ENCODE assay signal across 20 cellular contexts in the genomic region with DNA sequence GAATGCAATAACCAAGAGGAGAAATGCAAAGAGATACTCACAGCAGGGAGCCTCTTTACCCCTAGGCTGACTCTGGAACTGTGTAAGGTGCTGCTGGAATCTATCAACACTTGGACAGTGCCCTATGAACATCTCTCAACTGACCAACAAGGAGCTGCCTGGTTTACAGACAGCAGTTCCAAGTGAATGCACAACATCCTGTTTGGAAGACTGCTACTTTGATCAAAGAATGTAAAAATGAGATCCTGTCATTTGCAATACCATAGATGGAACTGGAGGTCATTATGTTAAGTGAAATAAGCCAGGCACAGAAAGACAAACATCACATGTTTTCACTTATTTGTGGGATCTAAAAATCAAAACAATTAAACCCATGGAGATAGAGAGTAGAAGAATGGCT.
DNase-seq lines count a peak whose midpoint lies in the region; ATAC-seq, FAIRE-seq and TF ChIP-seq lines count a peak whose summit lies in the region.
"Had no signal": no experiment of that assay in that cellular context is flagged by ENCODE, and none has a peak within 500 bp of the region (broad histone marks: within the 10 kb centered on the region; RNA-seq: fewer than 3 reads in every experiment).

No MANE protein-coding gene starts in this region.

- no peak overlapping the region for H3K4me3 ChIP-seq in right atrium auricular region
- no peak overlapping the region for H3K4me3 ChIP-seq in right lobe of liver
- H3K4me3 ChIP-seq: HAP-1 had no signal

- H3K9me3 ChIP-seq in right atrium auricular region: peaks cover 0 to 6% of the 10 kb centered on the region in 2 donors
- no peaks in the 10 kb centered on the region for H3K9me3 ChIP-seq in right lobe of liver

- no peaks in the 10 kb centered on the region for H3K36me3 ChIP-seq in right atrium auricular region
- no peaks in the 10 kb centered on the region for H3K36me3 ChIP-seq in right lobe of liver
- H3K36me3 ChIP-seq: HAP-1 had no signal

- FAIRE-seq in endometrium (lab: Jason Lieb, UNC) (peak; percentile 87), frontal cortex (lab: Jason Lieb, UNC) (no peak)

- TF ChIP-seq POLR2A in right lobe of liver (IDR thresholded peaks at IDR 0.05): no peak

- H3K27me3 ChIP-seq in right atrium auricular region (no peaks in the 10 kb centered on the region), right lobe of liver (no peaks in the 10 kb centered on the region)

- H3K27ac ChIP-seq in right atrium auricular region: no peak overlapping the region
- H3K27ac ChIP-seq in right lobe of liver: no peak overlapping the region
- H3K27ac ChIP-seq: 22Rv1 had no signal

- H3K4me1 ChIP-seq in right atrium auricular region (no peaks in the 10 kb centered on the region), right lobe of liver (no peaks in the 10 kb centered on the region)
- H3K4me1 ChIP-seq: HAP-1 had no signal

- TF ChIP-seq CTCF in right atrium auricular region (IDR thresholded peaks at IDR 0.05) (no peak), right lobe of liver (IDR thresholded peaks at IDR 0.05) (no peak)

- intact Hi-C loops in Right ventricle myocardium inferior (cut with DNase I): no loop called here
- intact Hi-C loops in right lobe of liver (cut with DNase I): no loop called here

- ATAC-seq in Right ventricle myocardium inferior (peak; percentile 67), right lobe of liver (no peak)
- ATAC-seq: Panc1 had no signal

- no peak for DNase-seq in Right ventricle myocardium inferior (ENCODE audit: missing footprints)
- no peak for DNase-seq in right atrium auricular region (ENCODE audit: low spot score)
- DNase-seq in kidney glomerular epithelial cell (lab: John Stamatoyannopoulos, UW): peak; percentile 22
- no peak for DNase-seq in frontal cortex (ENCODE audit: low spot score in 2 of 2)
- DNase-seq in KG1 (lab: John Stamatoyannopoulos, UW): no peak
- no peak for DNase-seq in D341Med (ENCODE audit: low spot score)
- no peak for DNase-seq in right lobe of liver
- DNase-seq: C1 segment of cervical spinal cord, DMS153, EL, NCI-H1105 treated with DMSO at 0.1 percent for 48 hours, NCI-H1694 treated with DMSO at 0.1 percent for 48 hours, NCI-H2107, NCI-H226, NCI-H524 treated with DMSO at 0.1 percent for 48 hours, Right ventricle myocardium superior had no signal
